ENCODE assay signal across 1 cellular context in genomic region chr1:99533909-99534907, GRCh38.
TF ChIP-seq lines count a peak whose summit lies in the region.

No MANE protein-coding gene starts in this region.

TF ChIP-seq in H1, 55 proteins besides CTCF, POLR2A, EP300 and RAD21:
- TF ChIP-seq RBBP5 (IDR thresholded peaks at IDR 0.05; ENCODE audit: borderline replicate concordance, low read depth, low read length) (no peak), KDM4A (IDR thresholded peaks at IDR 0.05; ENCODE audit: low read depth, low read length, severe bottlenecking) (no peak), SP1 (IDR thresholded peaks at IDR 0.05; ENCODE audit: low read depth, low read length) (no peak), CBX5 (IDR thresholded peaks at IDR 0.05; ENCODE audit: low read depth, low read length) (no peak), TCF12 (IDR thresholded peaks at IDR 0.05; ENCODE audit: low read depth, low read length) (no peak), JUN (IDR thresholded peaks at IDR 0.05; ENCODE audit: low read depth, low read length) (no peak), JUND (IDR thresholded peaks at IDR 0.05; ENCODE audit: low read length) (no peak), POU5F1 (IDR thresholded peaks at IDR 0.05; ENCODE audit: low read depth, low read length) (no peak), USF2 (IDR thresholded peaks at IDR 0.05; ENCODE audit: low read length) (no peak), HDAC2 (IDR thresholded peaks at IDR 0.05; ENCODE audit: borderline replicate concordance in 1 of 2, low read depth in 2 of 2, low read length in 2 of 2) (no peak), POLR2AphosphoS5 (IDR thresholded peaks at IDR 0.05; ENCODE audit: low read depth, low read length) (no peak), BACH1 (IDR thresholded peaks at IDR 0.05; ENCODE audit: low read length) (no peak), GABPA (IDR thresholded peaks at IDR 0.05; ENCODE audit: borderline replicate concordance, insufficient read depth, low read length) (no peak), CBX8 (IDR thresholded peaks at IDR 0.05; ENCODE audit: borderline replicate concordance, low read depth, low read length) (no peak), TAF1 (IDR thresholded peaks at IDR 0.05; ENCODE audit: low read depth, low read length) (no peak), RXRA (IDR thresholded peaks at IDR 0.05; ENCODE audit: insufficient read depth, low read depth, low read length) (no peak)
TF ChIP-seq in H1: peak in this region for 0.
